In genomic region chr19:17214531-17215124, GRCh38 we compare ENCODE assay signal across 8 cellular contexts. TPM values are rescaled to one million over a fixed set of nuclear protein-coding genes. Genes with fewer than 3 reads are reported as not detected.
A peak's percentile ranks its signal among the peaks of the same experiment; 100 is the strongest.
DNase-seq lines count a peak whose midpoint lies in the region; ATAC-seq and TF ChIP-seq lines count a peak whose summit lies in the region.

No MANE protein-coding gene starts in this region.

- peak overlapping the region; percentile 59 to 94 (median 81) for H3K4me3 ChIP-seq in dorsolateral prefrontal cortex

- no peaks in the 10 kb centered on the region for H3K27me3 ChIP-seq in CD4-positive, alpha-beta T cell (ENCODE audit: control insufficient read depth, insufficient read depth, low read length)
- no peaks in the 10 kb centered on the region for H3K27me3 ChIP-seq in dorsolateral prefrontal cortex

- no peak for ATAC-seq in CD4-positive, alpha-beta T cell (ENCODE audit: poor library complexity)
- no peak for ATAC-seq in GM19395 (IDR thresholded peaks at IDR 0.05; ENCODE audit: unreplicated experiment)
- ATAC-seq in GM18520 (IDR thresholded peaks at IDR 0.05; ENCODE audit: unreplicated experiment), result no peak

- peak overlapping the region; percentile 74 for H3K27ac ChIP-seq in CD4-positive, alpha-beta T cell (ENCODE audit: low read depth, low read length)
- H3K27ac ChIP-seq in dorsolateral prefrontal cortex, result peak overlapping the region in 58 of 59 donors; percentile 44 to 99 (median 94)

- no peaks in the 10 kb centered on the region for H3K9me3 ChIP-seq in CD4-positive, alpha-beta T cell (ENCODE audit: control insufficient read depth, low read length)

- peak overlapping the region; percentile 88 for H3K4me3 Mint-ChIP-seq in CD4-positive, alpha-beta T cell
- peak overlapping the region; percentile 91 for H3K4me3 Mint-ChIP-seq in nephron progenitor cell

- no peaks in the 10 kb centered on the region for H3K27me3 Mint-ChIP-seq in CD4-positive, alpha-beta T cell
- H3K27me3 Mint-ChIP-seq in nephron progenitor cell (ENCODE audit: low read depth, poor library complexity), result peaks cover 3% of the 10 kb centered on the region

- no peak for TF ChIP-seq CTCF in CD4-positive, alpha-beta T cell (IDR thresholded peaks at IDR 0.05)
- TF ChIP-seq CTCF in dorsolateral prefrontal cortex (IDR thresholded peaks at IDR 0.05 in 54 of 56, conservative IDR thresholded peaks at IDR 0.05 in 2 of 56; ENCODE audit: low read depth in 1 of 56, partially characterized antibody in 56 of 56) (no peak), nephron progenitor cell (IDR thresholded peaks at IDR 0.05) (no peak)

- POLR2A ChIA-PET in CD4-positive, alpha-beta T cell (lab: Charles Lee), result interaction anchor here (0.5 to 3.9 kb wide), 21 partner anchors 9 to 1796 kb away, joined by 3 to 97 read pairs (median 5); partner anchors contain the start of genes AKAP8L, ANO8, BABAM1 and DDA1

- CTCF ChIA-PET in CD4-positive, alpha-beta T cell (lab: Charles Lee), result interaction anchor here (1.0 to 2.5 kb wide), 3 partner anchors 21 to 147 kb away, joined by 3 to 12 read pairs (median 3); no protein-coding TSS in a partner anchor

- H3K27ac Mint-ChIP-seq in CD4-positive, alpha-beta T cell, result peak overlapping the region; percentile 94
- H3K27ac Mint-ChIP-seq in nephron progenitor cell, result peak overlapping the region; percentile 98

- H3K36me3 Mint-ChIP-seq in CD4-positive, alpha-beta T cell (ENCODE audit: low read depth), result peaks cover 56% of the 10 kb centered on the region
- H3K36me3 Mint-ChIP-seq in nephron progenitor cell (ENCODE audit: low read depth), result peaks cover 43% of the 10 kb centered on the region

- intact Hi-C loops in CD4-positive, alpha-beta T cell (cut with DNase I, micrococcal nuclease), result loop anchor here (1.0 to 2.0 kb wide), 6 partner anchors 12 to 139 kb away; partner anchors contain the start of genes OCEL1 (in 2 of the 2), BABAM1 (in 1 of the 2), GTPBP3 (in 1 of the 2) and HAUS8 (in 1 of the 2)
- intact Hi-C loops in dorsolateral prefrontal cortex (cut with DNase I), result loop anchor here (1.0 to 5.0 kb wide), 4 partner anchors 12 to 142 kb away; partner anchors contain the start of genes BABAM1 (in 1 of the 2), HAUS8 (in 1 of the 2), MYO9B (in 1 of the 2) and OCEL1 (in 1 of the 2)

- H3K4me1 Mint-ChIP-seq in CD4-positive, alpha-beta T cell (ENCODE audit: low read depth), result peaks cover 11% of the 10 kb centered on the region
- peaks cover 29% of the 10 kb centered on the region for H3K4me1 Mint-ChIP-seq in nephron progenitor cell

- H3K9me3 Mint-ChIP-seq in CD4-positive, alpha-beta T cell, result no peaks in the 10 kb centered on the region
- no peaks in the 10 kb centered on the region for H3K9me3 Mint-ChIP-seq in nephron progenitor cell

- no peak for DNase-seq in CD4-positive, alpha-beta T cell
- peak; percentile 10 for DNase-seq in NAMALWA (ENCODE audit: low spot score)
- no peak for DNase-seq in dorsolateral prefrontal cortex
- no peak for DNase-seq in nephron progenitor cell
- no peak for DNase-seq in HK-2 (ENCODE audit: unreplicated experiment)
- DNase-seq in stimulated activated CD4-positive, alpha-beta T cell treated with anti-CD3 and anti-CD28 coated beads, Interleukin-4, amount 100 ng/mL, for 4 hours, result no peak

RNA-seq across cellular contexts. Expression of gene USE1, which starts 0.5 kb away (rescaled TPM):
- total RNA-seq in CD4-positive, alpha-beta T cell, result 10 to 100 TPM; 23.1 to 24.3 TPM
- total RNA-seq in dorsolateral prefrontal cortex, result 10 to 100 TPM; 27.0 to 54.1 (median 39.3) TPM

RNA-seq across cellular contexts. Expression of gene OCEL1, which starts 11.4 kb away (rescaled TPM):
- total RNA-seq in CD4-positive, alpha-beta T cell, result 10 to 100 TPM; 20.5 to 22.2 TPM
- 10 to 100 TPM; 11.1 to 42.0 (median 24.9) TPM for total RNA-seq in dorsolateral prefrontal cortex

RNA-seq across cellular contexts. Expression of gene NR2F6, which starts 31.1 kb away (rescaled TPM):
- total RNA-seq in CD4-positive, alpha-beta T cell, result 1 to 10 TPM in 1 of 2 experiments, under 1 TPM in 1; 0.74 to 1.1 TPM
- total RNA-seq in dorsolateral prefrontal cortex, result 10 to 100 TPM; 15.4 to 52.5 (median 27.8) TPM

RNA-seq across cellular contexts. Expression of gene USHBP1, which starts 49.9 kb away (rescaled TPM):
- total RNA-seq in CD4-positive, alpha-beta T cell, result not detected
- 10 to 100 TPM in 1 of 120 experiments, 1 to 10 TPM in 117, under 1 TPM in 2; 0.90 to 10.9 (median 3.4) TPM for total RNA-seq in dorsolateral prefrontal cortex

RNA-seq across cellular contexts. Expression of gene BABAM1, which starts 52.6 kb away (rescaled TPM):
- 10 to 100 TPM; 56.2 to 63.5 TPM for total RNA-seq in CD4-positive, alpha-beta T cell
- 100 to 1,000 TPM in 110 of 120 experiments, 10 to 100 TPM in 10; 78.2 to 165 (median 122) TPM for total RNA-seq in dorsolateral prefrontal cortex

Comparison
In these comparisons a context has a peak if more than half of its experiments do, and no peak if none do; other contexts are left out.
1. RNA of gene NR2F6, which starts 31.1 kb away (total RNA-seq): 15.4 to 52.5 TPM in dorsolateral prefrontal cortex; 0.74 to 1.1 TPM in CD4-positive, alpha-beta T cell; every median in the first group is over 4 times any median in the second.